ENCODE assay signal across 2 cellular contexts in the genomic region with DNA sequence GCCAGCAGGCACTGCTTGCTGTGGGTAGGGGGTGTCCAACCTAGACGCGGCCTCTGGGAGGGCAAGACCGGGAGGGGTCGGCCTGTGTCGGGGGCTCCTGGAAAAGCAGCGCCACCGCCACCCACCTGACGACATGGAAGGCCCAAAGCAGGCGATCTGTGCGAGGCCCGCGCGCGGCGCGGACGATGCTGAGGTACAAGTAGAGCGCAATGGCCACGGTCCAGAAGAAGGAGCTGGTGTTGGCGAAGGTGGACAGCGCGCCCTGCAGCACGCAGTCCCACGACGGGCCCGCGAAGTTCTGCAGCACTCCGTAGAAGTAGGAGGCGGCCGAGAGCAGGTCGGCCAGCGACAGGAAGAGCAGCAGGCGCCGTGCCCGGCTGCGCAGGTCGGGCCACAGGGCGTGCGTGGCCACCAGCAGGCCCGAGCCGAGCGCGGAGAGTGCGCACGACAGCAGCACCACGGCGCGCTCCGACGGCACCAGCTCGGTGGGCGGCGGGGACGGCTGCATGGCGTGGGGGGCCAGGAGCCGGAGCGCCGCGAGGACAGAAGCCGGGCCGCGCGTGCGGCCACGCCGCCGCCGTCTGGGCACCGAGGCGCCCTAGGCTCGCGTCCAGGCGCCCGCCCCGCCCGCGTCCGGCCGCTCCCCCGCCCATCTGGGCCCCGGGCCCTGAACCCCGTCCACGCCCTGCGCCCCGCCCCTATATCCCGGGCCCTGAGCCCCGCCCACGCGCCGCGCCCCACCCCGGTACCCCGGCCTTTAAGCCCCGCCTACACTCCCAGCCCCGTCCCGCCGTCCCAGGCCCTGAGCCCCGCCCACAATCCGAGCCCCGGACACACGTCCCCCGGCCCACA.
TF ChIP-seq lines count a peak whose summit lies in the region.

A gene with protein sequence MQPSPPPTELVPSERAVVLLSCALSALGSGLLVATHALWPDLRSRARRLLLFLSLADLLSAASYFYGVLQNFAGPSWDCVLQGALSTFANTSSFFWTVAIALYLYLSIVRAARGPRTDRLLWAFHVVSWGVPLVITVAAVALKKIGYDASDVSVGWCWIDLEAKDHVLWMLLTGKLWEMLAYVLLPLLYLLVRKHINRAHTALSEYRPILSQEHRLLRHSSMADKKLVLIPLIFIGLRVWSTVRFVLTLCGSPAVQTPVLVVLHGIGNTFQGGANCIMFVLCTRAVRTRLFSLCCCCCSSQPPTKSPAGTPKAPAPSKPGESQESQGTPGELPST (minus strand): TSS at position 583 of the 852 bp plus-strand sequence. CDS start 75 bp downstream, at position 508.

TF ChIP-seq in Ishikawa, 13 proteins besides CTCF, POLR2A, EP300 and RAD21 (continued from another document):
- TF ChIP-seq, protein P1, sequence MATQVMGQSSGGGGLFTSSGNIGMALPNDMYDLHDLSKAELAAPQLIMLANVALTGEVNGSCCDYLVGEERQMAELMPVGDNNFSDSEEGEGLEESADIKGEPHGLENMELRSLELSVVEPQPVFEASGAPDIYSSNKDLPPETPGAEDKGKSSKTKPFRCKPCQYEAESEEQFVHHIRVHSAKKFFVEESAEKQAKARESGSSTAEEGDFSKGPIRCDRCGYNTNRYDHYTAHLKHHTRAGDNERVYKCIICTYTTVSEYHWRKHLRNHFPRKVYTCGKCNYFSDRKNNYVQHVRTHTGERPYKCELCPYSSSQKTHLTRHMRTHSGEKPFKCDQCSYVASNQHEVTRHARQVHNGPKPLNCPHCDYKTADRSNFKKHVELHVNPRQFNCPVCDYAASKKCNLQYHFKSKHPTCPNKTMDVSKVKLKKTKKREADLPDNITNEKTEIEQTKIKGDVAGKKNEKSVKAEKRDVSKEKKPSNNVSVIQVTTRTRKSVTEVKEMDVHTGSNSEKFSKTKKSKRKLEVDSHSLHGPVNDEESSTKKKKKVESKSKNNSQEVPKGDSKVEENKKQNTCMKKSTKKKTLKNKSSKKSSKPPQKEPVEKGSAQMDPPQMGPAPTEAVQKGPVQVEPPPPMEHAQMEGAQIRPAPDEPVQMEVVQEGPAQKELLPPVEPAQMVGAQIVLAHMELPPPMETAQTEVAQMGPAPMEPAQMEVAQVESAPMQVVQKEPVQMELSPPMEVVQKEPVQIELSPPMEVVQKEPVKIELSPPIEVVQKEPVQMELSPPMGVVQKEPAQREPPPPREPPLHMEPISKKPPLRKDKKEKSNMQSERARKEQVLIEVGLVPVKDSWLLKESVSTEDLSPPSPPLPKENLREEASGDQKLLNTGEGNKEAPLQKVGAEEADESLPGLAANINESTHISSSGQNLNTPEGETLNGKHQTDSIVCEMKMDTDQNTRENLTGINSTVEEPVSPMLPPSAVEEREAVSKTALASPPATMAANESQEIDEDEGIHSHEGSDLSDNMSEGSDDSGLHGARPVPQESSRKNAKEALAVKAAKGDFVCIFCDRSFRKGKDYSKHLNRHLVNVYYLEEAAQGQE (IDR thresholded peaks at IDR 0.05; ENCODE audit: low read depth) = no peak
- TF ChIP-seq, protein P2, sequence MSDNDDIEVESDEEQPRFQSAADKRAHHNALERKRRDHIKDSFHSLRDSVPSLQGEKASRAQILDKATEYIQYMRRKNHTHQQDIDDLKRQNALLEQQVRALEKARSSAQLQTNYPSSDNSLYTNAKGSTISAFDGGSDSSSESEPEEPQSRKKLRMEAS (IDR thresholded peaks at IDR 0.05) = peak; percentile 69
- peak; percentile 37; the same call in 1 of the 2 replicates for TF ChIP-seq TCF12 (IDR thresholded peaks at IDR 0.05; ENCODE audit: low read depth)
TF ChIP-seq in Ishikawa: peak in this region for 4.

TF ChIP-seq in GM12878, 131 proteins besides CTCF, POLR2A, EP300 and RAD21 (continued from another document and continues in another):
- TF ChIP-seq, protein P3, sequence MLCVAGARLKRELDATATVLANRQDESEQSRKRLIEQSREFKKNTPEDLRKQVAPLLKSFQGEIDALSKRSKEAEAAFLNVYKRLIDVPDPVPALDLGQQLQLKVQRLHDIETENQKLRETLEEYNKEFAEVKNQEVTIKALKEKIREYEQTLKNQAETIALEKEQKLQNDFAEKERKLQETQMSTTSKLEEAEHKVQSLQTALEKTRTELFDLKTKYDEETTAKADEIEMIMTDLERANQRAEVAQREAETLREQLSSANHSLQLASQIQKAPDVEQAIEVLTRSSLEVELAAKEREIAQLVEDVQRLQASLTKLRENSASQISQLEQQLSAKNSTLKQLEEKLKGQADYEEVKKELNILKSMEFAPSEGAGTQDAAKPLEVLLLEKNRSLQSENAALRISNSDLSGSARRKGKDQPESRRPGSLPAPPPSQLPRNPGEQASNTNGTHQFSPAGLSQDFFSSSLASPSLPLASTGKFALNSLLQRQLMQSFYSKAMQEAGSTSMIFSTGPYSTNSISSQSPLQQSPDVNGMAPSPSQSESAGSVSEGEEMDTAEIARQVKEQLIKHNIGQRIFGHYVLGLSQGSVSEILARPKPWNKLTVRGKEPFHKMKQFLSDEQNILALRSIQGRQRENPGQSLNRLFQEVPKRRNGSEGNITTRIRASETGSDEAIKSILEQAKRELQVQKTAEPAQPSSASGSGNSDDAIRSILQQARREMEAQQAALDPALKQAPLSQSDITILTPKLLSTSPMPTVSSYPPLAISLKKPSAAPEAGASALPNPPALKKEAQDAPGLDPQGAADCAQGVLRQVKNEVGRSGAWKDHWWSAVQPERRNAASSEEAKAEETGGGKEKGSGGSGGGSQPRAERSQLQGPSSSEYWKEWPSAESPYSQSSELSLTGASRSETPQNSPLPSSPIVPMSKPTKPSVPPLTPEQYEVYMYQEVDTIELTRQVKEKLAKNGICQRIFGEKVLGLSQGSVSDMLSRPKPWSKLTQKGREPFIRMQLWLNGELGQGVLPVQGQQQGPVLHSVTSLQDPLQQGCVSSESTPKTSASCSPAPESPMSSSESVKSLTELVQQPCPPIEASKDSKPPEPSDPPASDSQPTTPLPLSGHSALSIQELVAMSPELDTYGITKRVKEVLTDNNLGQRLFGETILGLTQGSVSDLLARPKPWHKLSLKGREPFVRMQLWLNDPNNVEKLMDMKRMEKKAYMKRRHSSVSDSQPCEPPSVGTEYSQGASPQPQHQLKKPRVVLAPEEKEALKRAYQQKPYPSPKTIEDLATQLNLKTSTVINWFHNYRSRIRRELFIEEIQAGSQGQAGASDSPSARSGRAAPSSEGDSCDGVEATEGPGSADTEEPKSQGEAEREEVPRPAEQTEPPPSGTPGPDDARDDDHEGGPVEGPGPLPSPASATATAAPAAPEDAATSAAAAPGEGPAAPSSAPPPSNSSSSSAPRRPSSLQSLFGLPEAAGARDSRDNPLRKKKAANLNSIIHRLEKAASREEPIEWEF (IDR thresholded peaks at IDR 0.05; ENCODE audit: insufficient replicate concordance, low read depth, low read length) = no peak
- TF ChIP-seq TCF12 (IDR thresholded peaks at IDR 0.05; ENCODE audit: low read depth, low read length) (no peak), EGR1 (IDR thresholded peaks at IDR 0.05; ENCODE audit: borderline replicate concordance in 1 of 2, low read depth in 2 of 2, low read length in 2 of 2) (peak in 1 of 2 experiments; percentile 18; a peak in 1 of 3 replicates), RUNX3 (IDR thresholded peaks at IDR 0.05; ENCODE audit: low read length) (no peak), SREBF1 (IDR thresholded peaks at IDR 0.05; ENCODE audit: low read length) (no peak), TARDBP (IDR thresholded peaks at IDR 0.05; ENCODE audit: borderline replicate concordance) (no peak), GATAD2B (conservative IDR thresholded peaks at IDR 0.05; ENCODE audit: low read depth) (peak; percentile 85; the same call in 1 of the 2 replicates), TCF7 (IDR thresholded peaks at IDR 0.05; ENCODE audit: borderline replicate concordance) (no peak), KAT2A (conservative IDR thresholded peaks at IDR 0.05; ENCODE audit: control insufficient read depth, low read depth, low read length) (no peak), MYB (IDR thresholded peaks at IDR 0.05; ENCODE audit: borderline replicate concordance, low read depth, low read length) (no peak), SP1 (IDR thresholded peaks at IDR 0.05; ENCODE audit: low read depth, low read length) (peak; percentile 6), IKZF1 (conservative IDR thresholded peaks at IDR 0.05) (peak; percentile 92), CBX5 (IDR thresholded peaks at IDR 0.05; ENCODE audit: low read depth) (no peak), JUNB (IDR thresholded peaks at IDR 0.05) (no peak), RB1 (IDR thresholded peaks at IDR 0.05; ENCODE audit: borderline replicate concordance) (0 out of 2 replicates have a peak, but pooled peaks have one; percentile 44), JUND (IDR thresholded peaks at IDR 0.05; ENCODE audit: low read depth, low read length) (no peak), BHLHE40 (IDR thresholded peaks at IDR 0.05; ENCODE audit: borderline replicate concordance in 1 of 2, low read depth in 2 of 2, low read length in 1 of 2) (peak in 1 of 2 experiments; percentile 74; a peak in 2 of 4 replicates), TBL1XR1 (IDR thresholded peaks at IDR 0.05; ENCODE audit: low read depth, low read length) (no peak), NR2F1 (conservative IDR thresholded peaks at IDR 0.05) (peak; percentile 49), SUPT20H (IDR thresholded peaks at IDR 0.05; ENCODE audit: borderline replicate concordance, control insufficient read depth, low read depth, low read length) (no peak), SUZ12 (IDR thresholded peaks at IDR 0.05; ENCODE audit: unreplicated experiment) (no peak), YBX1 (IDR thresholded peaks at IDR 0.05) (no peak), IKZF2 (IDR thresholded peaks at IDR 0.05) (no peak), GABPA (IDR thresholded peaks at IDR 0.05; ENCODE audit: low read depth) (no peak), NFXL1 (IDR thresholded peaks at IDR 0.05; ENCODE audit: borderline replicate concordance) (no peak), CHD2 (IDR thresholded peaks at IDR 0.05; ENCODE audit: borderline replicate concordance, low read depth, low read length) (no peak), CREB1 (IDR thresholded peaks at IDR 0.05; ENCODE audit: low read depth) (no peak), FOXK2 (IDR thresholded peaks at IDR 0.05) (no peak)
- TF ChIP-seq, protein P4, sequence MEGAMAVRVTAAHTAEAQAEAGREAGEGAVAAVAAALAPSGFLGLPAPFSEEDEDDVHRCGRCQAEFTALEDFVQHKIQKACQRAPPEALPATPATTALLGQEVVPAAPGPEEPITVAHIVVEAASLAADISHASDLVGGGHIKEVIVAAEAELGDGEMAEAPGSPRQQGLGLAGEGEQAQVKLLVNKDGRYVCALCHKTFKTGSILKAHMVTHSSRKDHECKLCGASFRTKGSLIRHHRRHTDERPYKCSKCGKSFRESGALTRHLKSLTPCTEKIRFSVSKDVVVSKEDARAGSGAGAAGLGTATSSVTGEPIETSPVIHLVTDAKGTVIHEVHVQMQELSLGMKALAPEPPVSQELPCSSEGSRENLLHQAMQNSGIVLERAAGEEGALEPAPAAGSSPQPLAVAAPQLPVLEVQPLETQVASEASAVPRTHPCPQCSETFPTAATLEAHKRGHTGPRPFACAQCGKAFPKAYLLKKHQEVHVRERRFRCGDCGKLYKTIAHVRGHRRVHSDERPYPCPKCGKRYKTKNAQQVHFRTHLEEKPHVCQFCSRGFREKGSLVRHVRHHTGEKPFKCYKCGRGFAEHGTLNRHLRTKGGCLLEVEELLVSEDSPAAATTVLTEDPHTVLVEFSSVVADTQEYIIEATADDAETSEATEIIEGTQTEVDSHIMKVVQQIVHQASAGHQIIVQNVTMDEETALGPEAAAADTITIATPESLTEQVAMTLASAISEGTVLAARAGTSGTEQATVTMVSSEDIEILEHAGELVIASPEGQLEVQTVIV (IDR thresholded peaks at IDR 0.05; ENCODE audit: borderline replicate concordance, partially characterized antibody) = no peak
- TF ChIP-seq, protein P5, sequence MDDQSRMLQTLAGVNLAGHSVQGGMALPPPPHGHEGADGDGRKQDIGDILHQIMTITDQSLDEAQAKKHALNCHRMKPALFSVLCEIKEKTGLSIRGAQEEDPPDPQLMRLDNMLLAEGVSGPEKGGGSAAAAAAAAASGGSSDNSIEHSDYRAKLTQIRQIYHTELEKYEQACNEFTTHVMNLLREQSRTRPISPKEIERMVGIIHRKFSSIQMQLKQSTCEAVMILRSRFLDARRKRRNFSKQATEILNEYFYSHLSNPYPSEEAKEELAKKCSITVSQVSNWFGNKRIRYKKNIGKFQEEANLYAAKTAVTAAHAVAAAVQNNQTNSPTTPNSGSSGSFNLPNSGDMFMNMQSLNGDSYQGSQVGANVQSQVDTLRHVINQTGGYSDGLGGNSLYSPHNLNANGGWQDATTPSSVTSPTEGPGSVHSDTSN (IDR thresholded peaks at IDR 0.05; ENCODE audit: insufficient replicate concordance, low read depth, low read length) = no peak
- TF ChIP-seq, protein P6, sequence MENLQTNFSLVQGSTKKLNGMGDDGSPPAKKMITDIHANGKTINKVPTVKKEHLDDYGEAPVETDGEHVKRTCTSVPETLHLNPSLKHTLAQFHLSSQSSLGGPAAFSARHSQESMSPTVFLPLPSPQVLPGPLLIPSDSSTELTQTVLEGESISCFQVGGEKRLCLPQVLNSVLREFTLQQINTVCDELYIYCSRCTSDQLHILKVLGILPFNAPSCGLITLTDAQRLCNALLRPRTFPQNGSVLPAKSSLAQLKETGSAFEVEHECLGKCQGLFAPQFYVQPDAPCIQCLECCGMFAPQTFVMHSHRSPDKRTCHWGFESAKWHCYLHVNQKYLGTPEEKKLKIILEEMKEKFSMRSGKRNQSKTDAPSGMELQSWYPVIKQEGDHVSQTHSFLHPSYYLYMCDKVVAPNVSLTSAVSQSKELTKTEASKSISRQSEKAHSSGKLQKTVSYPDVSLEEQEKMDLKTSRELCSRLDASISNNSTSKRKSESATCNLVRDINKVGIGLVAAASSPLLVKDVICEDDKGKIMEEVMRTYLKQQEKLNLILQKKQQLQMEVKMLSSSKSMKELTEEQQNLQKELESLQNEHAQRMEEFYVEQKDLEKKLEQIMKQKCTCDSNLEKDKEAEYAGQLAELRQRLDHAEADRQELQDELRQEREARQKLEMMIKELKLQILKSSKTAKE (IDR thresholded peaks at IDR 0.05; ENCODE audit: low read depth, poor library complexity, severe bottlenecking) = no peak
- TF ChIP-seq, protein P7, sequence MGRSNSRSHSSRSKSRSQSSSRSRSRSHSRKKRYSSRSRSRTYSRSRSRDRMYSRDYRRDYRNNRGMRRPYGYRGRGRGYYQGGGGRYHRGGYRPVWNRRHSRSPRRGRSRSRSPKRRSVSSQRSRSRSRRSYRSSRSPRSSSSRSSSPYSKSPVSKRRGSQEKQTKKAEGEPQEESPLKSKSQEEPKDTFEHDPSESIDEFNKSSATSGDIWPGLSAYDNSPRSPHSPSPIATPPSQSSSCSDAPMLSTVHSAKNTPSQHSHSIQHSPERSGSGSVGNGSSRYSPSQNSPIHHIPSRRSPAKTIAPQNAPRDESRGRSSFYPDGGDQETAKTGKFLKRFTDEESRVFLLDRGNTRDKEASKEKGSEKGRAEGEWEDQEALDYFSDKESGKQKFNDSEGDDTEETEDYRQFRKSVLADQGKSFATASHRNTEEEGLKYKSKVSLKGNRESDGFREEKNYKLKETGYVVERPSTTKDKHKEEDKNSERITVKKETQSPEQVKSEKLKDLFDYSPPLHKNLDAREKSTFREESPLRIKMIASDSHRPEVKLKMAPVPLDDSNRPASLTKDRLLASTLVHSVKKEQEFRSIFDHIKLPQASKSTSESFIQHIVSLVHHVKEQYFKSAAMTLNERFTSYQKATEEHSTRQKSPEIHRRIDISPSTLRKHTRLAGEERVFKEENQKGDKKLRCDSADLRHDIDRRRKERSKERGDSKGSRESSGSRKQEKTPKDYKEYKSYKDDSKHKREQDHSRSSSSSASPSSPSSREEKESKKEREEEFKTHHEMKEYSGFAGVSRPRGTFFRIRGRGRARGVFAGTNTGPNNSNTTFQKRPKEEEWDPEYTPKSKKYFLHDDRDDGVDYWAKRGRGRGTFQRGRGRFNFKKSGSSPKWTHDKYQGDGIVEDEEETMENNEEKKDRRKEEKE (IDR thresholded peaks at IDR 0.05) = no peak
- TF ChIP-seq, protein P2 (IDR thresholded peaks at IDR 0.05; ENCODE audit: low read depth, low read length) = 0 out of 2 replicates have a peak, but pooled peaks have one; percentile 17
